ENCODE assay signal across 16 cellular contexts in the genomic region with DNA sequence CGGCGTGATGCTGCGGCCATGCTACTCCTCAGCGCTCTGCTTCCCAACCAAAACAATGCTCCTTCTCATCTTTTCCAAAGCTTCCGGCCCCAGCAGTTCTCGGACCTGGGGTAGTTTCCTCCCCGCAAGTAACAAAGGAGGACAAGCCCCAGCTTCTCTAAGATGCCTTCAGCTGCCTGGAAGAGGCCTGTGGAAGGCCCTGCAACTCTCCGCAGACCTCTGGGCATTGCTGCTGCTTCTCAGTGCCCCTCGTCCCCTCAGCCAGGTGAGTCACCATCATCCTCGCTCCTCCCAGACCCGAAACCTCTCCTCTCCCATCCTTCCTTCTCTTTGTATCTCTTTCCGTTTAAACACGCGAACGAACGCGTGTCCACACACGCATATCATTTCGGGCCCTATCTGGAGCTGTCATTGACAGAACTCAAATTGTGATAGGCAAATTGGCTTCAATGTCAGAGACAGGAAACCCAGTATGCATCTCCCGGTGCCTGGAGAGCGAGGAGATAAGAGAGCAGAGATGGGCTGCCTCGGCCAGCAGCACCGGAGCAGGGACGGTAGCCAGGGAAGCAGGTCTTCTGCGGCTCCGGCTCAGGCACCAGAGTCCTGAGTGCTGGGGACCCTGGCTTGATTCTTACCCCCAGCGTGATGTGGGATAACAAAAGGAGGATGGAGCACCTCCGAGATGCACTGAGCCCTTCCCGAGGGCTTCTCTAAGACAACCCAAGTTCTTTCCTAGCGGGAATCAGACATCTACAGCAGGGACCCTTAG. TPM values are rescaled to one million over a fixed set of nuclear protein-coding genes. Genes with fewer than 3 reads are reported as not detected.
DNase-seq lines count a peak whose midpoint lies in the region; ATAC-seq and TF ChIP-seq lines count a peak whose summit lies in the region.
"Had no signal": no experiment of that assay in that cellular context is flagged by ENCODE, and none has a peak within 500 bp of the region (broad histone marks: within the 10 kb centered on the region; RNA-seq: fewer than 3 reads in every experiment).

No MANE protein-coding gene starts in this region.

- TF ChIP-seq CTCF in RWPE2 (IDR thresholded peaks at IDR 0.05; ENCODE audit: poor library complexity, severe bottlenecking): no peak
- TF ChIP-seq CTCF in esophagus muscularis mucosa (IDR thresholded peaks at IDR 0.05): no peak
- no peak for TF ChIP-seq CTCF in nephron progenitor cell (IDR thresholded peaks at IDR 0.05)
- TF ChIP-seq CTCF in testis (IDR thresholded peaks at IDR 0.05): no peak

- H3K4me3 ChIP-seq in RWPE2 (ENCODE audit: severe bottlenecking) (no peak overlapping the region), esophagus muscularis mucosa (peak overlapping the region; percentile 10 to 39 (median 29)), testis (no peak overlapping the region)
- H3K4me3 ChIP-seq: HAP-1 had no signal

- TF ChIP-seq EP300 in esophagus muscularis mucosa (IDR thresholded peaks at IDR 0.05): no peak

- DNase-seq in RWPE2 (ENCODE audit: low spot score): peak; percentile 26
- no peak for DNase-seq in esophagus muscularis mucosa (ENCODE audit: extremely low spot score)
- DNase-seq in nephron progenitor cell: no peak
- DNase-seq in testis: no peak
- no peak for DNase-seq in activated T-helper 2 cell treated with anti-CD3 and anti-CD28 coated beads, Interferon-gamma antibody, Interleukin-2, Interleukin-4, amounts not matched to agents 10 μg/mL and 5 μg/mL and 100 μg/mL, durations not matched to agents 14 hours and 24 hours and 36 hours (ENCODE audit: low spot score)
- no peak for DNase-seq in NCI-H2029 treated with DMSO at 0.1 percent for 48 hours (lab: John Stamatoyannopoulos, UW)
- DNase-seq: activated CD4-positive, alpha-beta memory T cell treated with anti-CD3 and anti-CD28 coated beads for 36 hours; activated naive CD4-positive, alpha-beta T cell treated with anti-CD3 and anti-CD28 coated beads, Interleukin-2, amount 10 ng/mL, durations not matched to agents 7 days and 5 days; cerebellar nuclear complex; Karpas-422; NCI-H146; NCI-H69; stimulated activated naive CD4-positive, alpha-beta T cell treated with Interleukin-2 at 50 U/mL for 16 hours had no signal

- no peak overlapping the region for H3K27ac ChIP-seq in RWPE2 (ENCODE audit: poor library complexity, severe bottlenecking)
- H3K27ac ChIP-seq in esophagus muscularis mucosa (replicated peaks in 1 of 4): peak overlapping the region; percentile 82 to 89 (median 86)
- peak overlapping the region; percentile 32 to 39 for H3K27ac ChIP-seq in testis

- TF ChIP-seq POLR2A in esophagus muscularis mucosa (IDR thresholded peaks at IDR 0.05; ENCODE audit: low read depth) (no peak), testis (IDR thresholded peaks at IDR 0.05) (no peak)

- peaks cover 35% of the 10 kb centered on the region for H3K27me3 Mint-ChIP-seq in nephron progenitor cell (ENCODE audit: low read depth, poor library complexity)
- peaks cover 18% of the 10 kb centered on the region for H3K27me3 Mint-ChIP-seq in activated T-helper 2 cell treated with anti-CD3 and anti-CD28 coated beads, Interferon-gamma antibody, Interleukin-2, Interleukin-4, amounts not matched to agents 10 μg/mL and 5 μg/mL and 100 μg/mL, durations not matched to agents 14 hours and 24 hours and 36 hours (ENCODE audit: low read depth)

- no peaks in the 10 kb centered on the region for H3K9me3 Mint-ChIP-seq in nephron progenitor cell
- no peaks in the 10 kb centered on the region for H3K9me3 Mint-ChIP-seq in activated T-helper 2 cell treated with anti-CD3 and anti-CD28 coated beads, Interferon-gamma antibody, Interleukin-2, Interleukin-4, amounts not matched to agents 10 μg/mL and 5 μg/mL and 100 μg/mL, durations not matched to agents 14 hours and 24 hours and 36 hours
- H3K9me3 Mint-ChIP-seq: activated CD4-positive, alpha-beta memory T cell treated with anti-CD3 and anti-CD28 coated beads for 36 hours; activated naive CD4-positive, alpha-beta T cell treated with anti-CD3 and anti-CD28 coated beads, Interleukin-2, amount 10 ng/mL, durations not matched to agents 7 days and 5 days; T-helper 1 cell treated with Interleukin-12 subunit alpha and Interleukin-12 subunit beta and Interleukin-4 antibody, amounts not matched to agents 30 μg/mL and 1 μg/mL, for 36 hours had no signal

- H3K4me1 ChIP-seq in RWPE2 (ENCODE audit: insufficient read depth, poor library complexity, severe bottlenecking): no peaks in the 10 kb centered on the region
- H3K4me1 ChIP-seq in esophagus muscularis mucosa: peaks cover 31 to 56% (median 55%) of the 10 kb centered on the region in 4 donors
- H3K4me1 ChIP-seq in testis: peaks cover 19% of the 10 kb centered on the region

- H3K36me3 ChIP-seq in RWPE2 (ENCODE audit: low read depth): no peaks in the 10 kb centered on the region
- H3K36me3 ChIP-seq in esophagus muscularis mucosa: no peaks in the 10 kb centered on the region
- no peaks in the 10 kb centered on the region for H3K36me3 ChIP-seq in testis (ENCODE audit: low read depth, missing control alignments)
- H3K36me3 ChIP-seq: HAP-1 had no signal

- H3K4me3 Mint-ChIP-seq in nephron progenitor cell: peak overlapping the region; percentile 1
- no peak overlapping the region for H3K4me3 Mint-ChIP-seq in activated T-helper 2 cell treated with anti-CD3 and anti-CD28 coated beads, Interferon-gamma antibody, Interleukin-2, Interleukin-4, amounts not matched to agents 10 μg/mL and 5 μg/mL and 100 μg/mL, durations not matched to agents 14 hours and 24 hours and 36 hours (ENCODE audit: low read depth)
- H3K4me3 Mint-ChIP-seq: activated CD4-positive, alpha-beta memory T cell treated with anti-CD3 and anti-CD28 coated beads for 36 hours; activated naive CD4-positive, alpha-beta T cell treated with anti-CD3 and anti-CD28 coated beads, Interleukin-2, amount 10 ng/mL, durations not matched to agents 7 days and 5 days; T-helper 1 cell treated with Interleukin-12 subunit alpha and Interleukin-12 subunit beta and Interleukin-4 antibody, amounts not matched to agents 30 μg/mL and 1 μg/mL, for 36 hours had no signal

- H3K27ac Mint-ChIP-seq in nephron progenitor cell: peak overlapping the region; percentile 70
- no peak overlapping the region for H3K27ac Mint-ChIP-seq in activated T-helper 2 cell treated with anti-CD3 and anti-CD28 coated beads, Interferon-gamma antibody, Interleukin-2, Interleukin-4, amounts not matched to agents 10 μg/mL and 5 μg/mL and 100 μg/mL, durations not matched to agents 14 hours and 24 hours and 36 hours
- H3K27ac Mint-ChIP-seq: activated CD4-positive, alpha-beta memory T cell treated with anti-CD3 and anti-CD28 coated beads for 36 hours; T-helper 1 cell treated with Interleukin-12 subunit alpha and Interleukin-12 subunit beta and Interleukin-4 antibody, amounts not matched to agents 30 μg/mL and 1 μg/mL, for 36 hours had no signal

- intact Hi-C loops in esophagus muscularis mucosa (cut with DNase I) (loop anchor here (5.0 kb wide), 2 partner anchors 80 to 100 kb away; no protein-coding TSS in a partner anchor), testis (cut with DNase I; ENCODE audit: low total_unique reads) (no loop called here)
- intact Hi-C loops in activated T-helper 2 cell treated with anti-CD3 and anti-CD28 coated beads, Interferon-gamma antibody, Interleukin-2, Interleukin-4, amounts not matched to agents 10 μg/mL and 5 μg/mL and 100 μg/mL, durations not matched to agents 14 hours and 24 hours and 36 hours (cut with micrococcal nuclease): no loop called here

- H3K4me1 Mint-ChIP-seq in nephron progenitor cell: peaks cover 79% of the 10 kb centered on the region
- peaks cover 7% of the 10 kb centered on the region for H3K4me1 Mint-ChIP-seq in activated T-helper 2 cell treated with anti-CD3 and anti-CD28 coated beads, Interferon-gamma antibody, Interleukin-2, Interleukin-4, amounts not matched to agents 10 μg/mL and 5 μg/mL and 100 μg/mL, durations not matched to agents 14 hours and 24 hours and 36 hours (ENCODE audit: low read depth)

- H3K27me3 ChIP-seq in RWPE2 (ENCODE audit: insufficient read depth, poor library complexity, severe bottlenecking) (peaks cover 4% of the 10 kb centered on the region), esophagus muscularis mucosa (no peaks in the 10 kb centered on the region), testis (no peaks in the 10 kb centered on the region)

- no peaks in the 10 kb centered on the region for H3K36me3 Mint-ChIP-seq in nephron progenitor cell (ENCODE audit: low read depth)
- H3K36me3 Mint-ChIP-seq in activated T-helper 2 cell treated with anti-CD3 and anti-CD28 coated beads, Interferon-gamma antibody, Interleukin-2, Interleukin-4, amounts not matched to agents 10 μg/mL and 5 μg/mL and 100 μg/mL, durations not matched to agents 14 hours and 24 hours and 36 hours (ENCODE audit: low read depth): no peaks in the 10 kb centered on the region
- H3K36me3 Mint-ChIP-seq: activated CD4-positive, alpha-beta memory T cell treated with anti-CD3 and anti-CD28 coated beads for 36 hours; activated naive CD4-positive, alpha-beta T cell treated with anti-CD3 and anti-CD28 coated beads, Interleukin-2, amount 10 ng/mL, durations not matched to agents 7 days and 5 days had no signal

- 85% methylated on average over 27 of the region's 30 CpGs for WGBS in esophagus muscularis mucosa
- WGBS in testis, 2 donors: 84 to 89% methylated on average over 28 to 30 of the region's 30 CpGs

- no peaks in the 10 kb centered on the region for H3K9me3 ChIP-seq in RWPE2 (ENCODE audit: severe bottlenecking)
- H3K9me3 ChIP-seq in esophagus muscularis mucosa: no peaks in the 10 kb centered on the region
- H3K9me3 ChIP-seq in testis: no peaks in the 10 kb centered on the region
- H3K9me3 ChIP-seq: HAP-1 had no signal

- ATAC-seq in RWPE2 (ENCODE audit: low read depth): no peak
- ATAC-seq in GM18511 (IDR thresholded peaks at IDR 0.05; ENCODE audit: unreplicated experiment): no peak

RNA-seq across cellular contexts. Expression of a gene that starts 22.0 kb away (rescaled TPM):
- total RNA-seq in esophagus muscularis mucosa (100 to 1,000 TPM in 2 of 4 donors, 10 to 100 TPM in 2; 84.2 to 122 (median 96.5) TPM), testis (100 to 1,000 TPM; 172 to 188 TPM)
- polyA plus RNA-seq in testis (ENCODE audit: insufficient read depth, low read depth, low replicate concordance): 81.0 TPM
- 2.4 and 3.4 TPM in 2 replicates for total RNA-seq in activated T-helper 2 cell treated with anti-CD3 and anti-CD28 coated beads, Interferon-gamma antibody, Interleukin-2, Interleukin-4, amounts not matched to agents 10 μg/mL and 5 μg/mL and 100 μg/mL, durations not matched to agents 14 hours and 24 hours and 36 hours

Comparison
In these comparisons a context has a peak if more than half of its experiments do, and no peak if none do; other contexts are left out.
1. H3K4me3 ChIP-seq: peak in esophagus muscularis mucosa (4 of 4); none in RWPE2 (single experiment) and testis (0 of 2).
2. RNA of a gene that starts 22.0 kb away (total RNA-seq): 172 to 188 TPM in testis and 84.2 to 122 TPM in esophagus muscularis mucosa; 2.4 to 3.4 TPM in activated T-helper 2 cell treated with anti-CD3 and anti-CD28 coated beads, Interferon-gamma antibody, Interleukin-2, Interleukin-4, amounts not matched to agents 10 μg/mL and 5 μg/mL and 100 μg/mL, durations not matched to agents 14 hours and 24 hours and 36 hours; every median in the first group is over 10 times any median in the second.